In genomic region chr1:161044908-161045748, GRCh38 we compare ENCODE assay signal across 8 cellular contexts. TPM values are rescaled to one million over a fixed set of nuclear protein-coding genes. Genes with fewer than 3 reads are reported as not detected.
DNase-seq lines count a peak whose midpoint lies in the region; ATAC-seq lines count a peak whose summit lies in the region.

No MANE protein-coding gene starts in this region.

- DNase-seq in AG20443 (ENCODE audit: low spot score) (peak; percentile 78), NCI-H226 (peak; percentile 55), dermis blood vessel endothelial cell (peak; percentile 73), left lobe of liver (ENCODE audit: low spot score) (peak; percentile 84)
- peak; percentile 29 for DNase-seq in stimulated activated CD8-positive, alpha-beta memory T cell treated with anti-CD3 and anti-CD28 coated beads, Interleukin-12 subunit alpha, Interleukin-12 subunit beta, amount 100 ng/mL, for 4 hours (ENCODE audit: low read depth)

- ATAC-seq in GM18870 (IDR thresholded peaks at IDR 0.05; ENCODE audit: unreplicated experiment) (peak; percentile 35), HG03097 (IDR thresholded peaks at IDR 0.05; ENCODE audit: low FRiP score, unreplicated experiment) (peak; percentile 33), left lobe of liver (peak; percentile 81)
- peak; percentile 37 to 56 for ATAC-seq in activated CD4-positive, CD25-positive, alpha-beta regulatory T cell treated with anti-CD3 and anti-CD28 coated beads, Interleukin-2, amount 50 U/mL, for 24 hours

RNA-seq across cellular contexts. Expression of gene USF1, which starts 0.6 kb away (rescaled TPM):
- 94.3 and 125 TPM in 2 replicates for total RNA-seq in dermis blood vessel endothelial cell
- 27.6 TPM for total RNA-seq in left lobe of liver

RNA-seq across cellular contexts. Expression of gene TSTD1, which starts 6.4 kb away (rescaled TPM):
- total RNA-seq in dermis blood vessel endothelial cell (1.4 and 6.8 TPM in 2 replicates), left lobe of liver (30.7 TPM)

RNA-seq across cellular contexts. Expression of gene F11R, which starts 24.2 kb away (rescaled TPM):
- total RNA-seq in dermis blood vessel endothelial cell (304 and 318 TPM in 2 replicates), left lobe of liver (65.4 TPM)

RNA-seq across cellular contexts. Expression of gene ARHGAP30, which starts 24.6 kb away (rescaled TPM):
- not detected in 2 replicates for total RNA-seq in dermis blood vessel endothelial cell
- 4.0 TPM for total RNA-seq in left lobe of liver

RNA-seq across cellular contexts. Expression of gene NECTIN4, which starts 44.2 kb away (rescaled TPM):
- total RNA-seq in dermis blood vessel endothelial cell = 0.17 and 0.28 TPM in 2 replicates
- not detected for total RNA-seq in left lobe of liver

Comparison
In these comparisons a context has a peak if more than half of its experiments do, and no peak if none do; other contexts are left out.
1. Peak in every context shown above with its lines: DNase-seq and ATAC-seq.
2. DNase-seq: peak in every context shown above with its lines; median percentile 84 in left lobe of liver; 78 in AG20443; 73 in dermis blood vessel endothelial cell; 55 in NCI-H226; 29 in stimulated activated CD8-positive, alpha-beta memory T cell treated with anti-CD3 and anti-CD28 coated beads, Interleukin-12 subunit alpha, Interleukin-12 subunit beta, amount 100 ng/mL, for 4 hours.